15 cellular contexts compared by ENCODE assay signal in genomic region chr17:46108120-46108519, GRCh38.
DNase-seq lines count a peak whose midpoint lies in the region; ATAC-seq, FAIRE-seq and TF ChIP-seq lines count a peak whose summit lies in the region.
"Had no signal": no experiment of that assay in that cellular context is flagged by ENCODE, and none has a peak within 500 bp of the region (broad histone marks: within the 10 kb centered on the region; RNA-seq: fewer than 3 reads in every experiment).

No MANE protein-coding gene starts in this region.

- H3K27me3 ChIP-seq in cardiac muscle cell = no peaks in the 10 kb centered on the region
- H3K27me3 ChIP-seq in astrocyte (ENCODE audit: insufficient read depth, low read length) = no peaks in the 10 kb centered on the region
- H3K27me3 ChIP-seq in thyroid gland = no peaks in the 10 kb centered on the region

- no peak overlapping the region for H3K27ac Mint-ChIP-seq in astrocyte (ENCODE audit: unreplicated experiment)

- H3K9me3 ChIP-seq in cardiac muscle cell (ENCODE audit: low read depth) (no peaks in the 10 kb centered on the region), astrocyte (ENCODE audit: insufficient read depth, low read depth, low read length) (no peaks in the 10 kb centered on the region), thyroid gland (no peaks in the 10 kb centered on the region)

- H3K27ac ChIP-seq in cardiac muscle cell (peak overlapping the region; percentile 87), astrocyte (ENCODE audit: low read depth, low read length) (no peak overlapping the region), thyroid gland (peak overlapping the region in 2 of 3 donors; percentile 19 to 24)

- peak overlapping the region; percentile 46 for H3K4me3 Mint-ChIP-seq in astrocyte (ENCODE audit: unreplicated experiment)

- FAIRE-seq in astrocyte (lab: Jason Lieb, UNC) = no peak
- FAIRE-seq in islet of Langerhans (lab: Jason Lieb, UNC) = peak; percentile 33
- FAIRE-seq: TTC549 had no signal

- no peak overlapping the region for H3K9ac ChIP-seq in astrocyte (ENCODE audit: low read length)

- ATAC-seq in GM18868 (IDR thresholded peaks at IDR 0.05; ENCODE audit: unreplicated experiment) (no peak), GM18511 (IDR thresholded peaks at IDR 0.05; ENCODE audit: unreplicated experiment) (no peak), GM18519 (IDR thresholded peaks at IDR 0.05; ENCODE audit: low FRiP score, unreplicated experiment) (no peak)

- H4K20me1 ChIP-seq in astrocyte (ENCODE audit: insufficient read depth, low read length) = peaks cover 97% of the 10 kb centered on the region

- TF ChIP-seq POLR2A in thyroid gland (IDR thresholded peaks at IDR 0.05) = no peak

- H3K36me3 ChIP-seq in cardiac muscle cell (no peaks in the 10 kb centered on the region), astrocyte (ENCODE audit: insufficient read depth, low read length) (no peaks in the 10 kb centered on the region), thyroid gland (no peaks in the 10 kb centered on the region)

- no peaks in the 10 kb centered on the region for H3K9me3 Mint-ChIP-seq in astrocyte (ENCODE audit: unreplicated experiment)

- 63 to 68% methylated on average over 2 of the region's 2 CpGs for WGBS in thyroid gland, 2 donors

- H2AFZ ChIP-seq in astrocyte (ENCODE audit: low read depth, low read length) = no peak overlapping the region

- peaks cover 99% of the 10 kb centered on the region for H3K79me2 ChIP-seq in astrocyte (ENCODE audit: insufficient read depth, low read length)

- peaks cover 42% of the 10 kb centered on the region for H3K4me1 Mint-ChIP-seq in astrocyte (ENCODE audit: low read depth, unreplicated experiment)

- H3K36me3 Mint-ChIP-seq in astrocyte (ENCODE audit: low read depth, unreplicated experiment) = peaks cover 2% of the 10 kb centered on the region

- H3K4me1 ChIP-seq in cardiac muscle cell (ENCODE audit: low read depth) (peaks cover 54% of the 10 kb centered on the region), astrocyte (ENCODE audit: insufficient read depth, low read length) (no peaks in the 10 kb centered on the region), thyroid gland (peaks cover 47 to 55% of the 10 kb centered on the region in 2 donors)

- H3K27me3 Mint-ChIP-seq in astrocyte (ENCODE audit: low read depth, unreplicated experiment) = no peaks in the 10 kb centered on the region
- H3K27me3 Mint-ChIP-seq: progenitor cell of endocrine pancreas had no signal

- TF ChIP-seq CTCF in cardiac muscle cell (IDR thresholded peaks at IDR 0.05; ENCODE audit: low read depth, low read length) (no peak), astrocyte (IDR thresholded peaks at IDR 0.05; ENCODE audit: insufficient read depth, low read depth, low read length) (no peak), thyroid gland (IDR thresholded peaks at IDR 0.05) (no peak)

- no peak overlapping the region for H3K4me3 ChIP-seq in cardiac muscle cell
- no peak overlapping the region for H3K4me3 ChIP-seq in astrocyte (ENCODE audit: insufficient read depth, low read depth, low read length)
- H3K4me3 ChIP-seq in thyroid gland (replicated peaks in 1 of 3) = no peak overlapping the region

- no peak overlapping the region for H3K4me2 ChIP-seq in astrocyte (ENCODE audit: low read length)

- intact Hi-C loops in cardiac septum (cut with DNase I) (loop anchor here (5.0 kb wide), 1 partner anchor 54 kb away; no protein-coding TSS in a partner anchor), thyroid gland (cut with DNase I) (no loop called here)

- DNase-seq in cardiac muscle cell (ENCODE audit: low read depth in 1 of 2, low spot score in 1 of 2) = no peak
- no peak for DNase-seq in cardiac septum (ENCODE audit: low spot score)
- no peak for DNase-seq in astrocyte (ENCODE audit: low read depth)
- DNase-seq in thyroid gland = no peak
- DNase-seq: anterior cingulate cortex; effector memory CD4-positive, alpha-beta T cell; NCI-H1105 treated with DMSO at 0.1 percent for 48 hours; NCI-H510A treated with DMSO at 0.1 percent for 48 hours; RPMI8226 had no signal
